In the genomic region with DNA sequence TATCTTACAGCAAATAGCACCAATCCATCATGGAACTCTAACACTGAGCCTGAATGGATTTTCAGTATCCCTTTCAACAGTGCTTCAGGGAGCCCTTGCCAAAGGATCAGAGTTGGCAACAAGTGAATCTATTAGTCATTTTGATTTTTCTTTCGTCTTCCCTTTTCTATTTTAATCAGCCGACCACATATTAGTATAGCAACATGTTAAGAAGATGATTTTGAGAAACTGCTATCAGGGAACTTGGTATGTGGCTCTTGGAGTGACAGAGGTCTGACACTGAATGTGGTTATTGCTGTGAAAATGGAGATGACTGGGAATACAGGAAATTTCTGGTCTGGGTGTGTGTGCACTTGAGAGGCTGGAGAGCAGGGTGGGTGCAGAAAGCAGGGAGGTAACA, we compare ENCODE assay signal across 1 cellular context.
TF ChIP-seq lines count a peak whose summit lies in the region.

No MANE protein-coding gene starts in this region.

TF ChIP-seq in SK-N-SH, 30 proteins besides CTCF, POLR2A, EP300 and RAD21 (continued from another document):
- TF ChIP-seq, protein P1, sequence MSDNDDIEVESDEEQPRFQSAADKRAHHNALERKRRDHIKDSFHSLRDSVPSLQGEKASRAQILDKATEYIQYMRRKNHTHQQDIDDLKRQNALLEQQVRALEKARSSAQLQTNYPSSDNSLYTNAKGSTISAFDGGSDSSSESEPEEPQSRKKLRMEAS (IDR thresholded peaks at IDR 0.05; ENCODE audit: low read depth): no peak
- TF ChIP-seq NRF1 (IDR thresholded peaks at IDR 0.05; ENCODE audit: low read depth, low read length) (no peak), ELF1 (IDR thresholded peaks at IDR 0.05) (no peak), GABPA (IDR thresholded peaks at IDR 0.05; ENCODE audit: low read depth) (no peak), YY1 (IDR thresholded peaks at IDR 0.05; ENCODE audit: low read depth) (no peak), RFX5 (IDR thresholded peaks at IDR 0.05; ENCODE audit: low read length) (no peak), TEAD4 (IDR thresholded peaks at IDR 0.05; ENCODE audit: borderline replicate concordance, insufficient read depth) (no peak), JUND (IDR thresholded peaks at IDR 0.05) (no peak), NFIC (IDR thresholded peaks at IDR 0.05; ENCODE audit: borderline replicate concordance) (no peak), RXRA (IDR thresholded peaks at IDR 0.05; ENCODE audit: borderline replicate concordance, low read depth) (no peak)
- TF ChIP-seq, protein P2, sequence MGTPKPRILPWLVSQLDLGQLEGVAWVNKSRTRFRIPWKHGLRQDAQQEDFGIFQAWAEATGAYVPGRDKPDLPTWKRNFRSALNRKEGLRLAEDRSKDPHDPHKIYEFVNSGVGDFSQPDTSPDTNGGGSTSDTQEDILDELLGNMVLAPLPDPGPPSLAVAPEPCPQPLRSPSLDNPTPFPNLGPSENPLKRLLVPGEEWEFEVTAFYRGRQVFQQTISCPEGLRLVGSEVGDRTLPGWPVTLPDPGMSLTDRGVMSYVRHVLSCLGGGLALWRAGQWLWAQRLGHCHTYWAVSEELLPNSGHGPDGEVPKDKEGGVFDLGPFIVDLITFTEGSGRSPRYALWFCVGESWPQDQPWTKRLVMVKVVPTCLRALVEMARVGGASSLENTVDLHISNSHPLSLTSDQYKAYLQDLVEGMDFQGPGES (IDR thresholded peaks at IDR 0.05; ENCODE audit: low read depth, low read length): no peak
- TF ChIP-seq, protein P3, sequence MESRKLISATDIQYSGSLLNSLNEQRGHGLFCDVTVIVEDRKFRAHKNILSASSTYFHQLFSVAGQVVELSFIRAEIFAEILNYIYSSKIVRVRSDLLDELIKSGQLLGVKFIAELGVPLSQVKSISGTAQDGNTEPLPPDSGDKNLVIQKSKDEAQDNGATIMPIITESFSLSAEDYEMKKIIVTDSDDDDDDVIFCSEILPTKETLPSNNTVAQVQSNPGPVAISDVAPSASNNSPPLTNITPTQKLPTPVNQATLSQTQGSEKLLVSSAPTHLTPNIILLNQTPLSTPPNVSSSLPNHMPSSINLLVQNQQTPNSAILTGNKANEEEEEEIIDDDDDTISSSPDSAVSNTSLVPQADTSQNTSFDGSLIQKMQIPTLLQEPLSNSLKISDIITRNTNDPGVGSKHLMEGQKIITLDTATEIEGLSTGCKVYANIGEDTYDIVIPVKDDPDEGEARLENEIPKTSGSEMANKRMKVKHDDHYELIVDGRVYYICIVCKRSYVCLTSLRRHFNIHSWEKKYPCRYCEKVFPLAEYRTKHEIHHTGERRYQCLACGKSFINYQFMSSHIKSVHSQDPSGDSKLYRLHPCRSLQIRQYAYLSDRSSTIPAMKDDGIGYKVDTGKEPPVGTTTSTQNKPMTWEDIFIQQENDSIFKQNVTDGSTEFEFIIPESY (IDR thresholded peaks at IDR 0.05; ENCODE audit: borderline replicate concordance, low read depth): no peak
- TF ChIP-seq, protein P4, sequence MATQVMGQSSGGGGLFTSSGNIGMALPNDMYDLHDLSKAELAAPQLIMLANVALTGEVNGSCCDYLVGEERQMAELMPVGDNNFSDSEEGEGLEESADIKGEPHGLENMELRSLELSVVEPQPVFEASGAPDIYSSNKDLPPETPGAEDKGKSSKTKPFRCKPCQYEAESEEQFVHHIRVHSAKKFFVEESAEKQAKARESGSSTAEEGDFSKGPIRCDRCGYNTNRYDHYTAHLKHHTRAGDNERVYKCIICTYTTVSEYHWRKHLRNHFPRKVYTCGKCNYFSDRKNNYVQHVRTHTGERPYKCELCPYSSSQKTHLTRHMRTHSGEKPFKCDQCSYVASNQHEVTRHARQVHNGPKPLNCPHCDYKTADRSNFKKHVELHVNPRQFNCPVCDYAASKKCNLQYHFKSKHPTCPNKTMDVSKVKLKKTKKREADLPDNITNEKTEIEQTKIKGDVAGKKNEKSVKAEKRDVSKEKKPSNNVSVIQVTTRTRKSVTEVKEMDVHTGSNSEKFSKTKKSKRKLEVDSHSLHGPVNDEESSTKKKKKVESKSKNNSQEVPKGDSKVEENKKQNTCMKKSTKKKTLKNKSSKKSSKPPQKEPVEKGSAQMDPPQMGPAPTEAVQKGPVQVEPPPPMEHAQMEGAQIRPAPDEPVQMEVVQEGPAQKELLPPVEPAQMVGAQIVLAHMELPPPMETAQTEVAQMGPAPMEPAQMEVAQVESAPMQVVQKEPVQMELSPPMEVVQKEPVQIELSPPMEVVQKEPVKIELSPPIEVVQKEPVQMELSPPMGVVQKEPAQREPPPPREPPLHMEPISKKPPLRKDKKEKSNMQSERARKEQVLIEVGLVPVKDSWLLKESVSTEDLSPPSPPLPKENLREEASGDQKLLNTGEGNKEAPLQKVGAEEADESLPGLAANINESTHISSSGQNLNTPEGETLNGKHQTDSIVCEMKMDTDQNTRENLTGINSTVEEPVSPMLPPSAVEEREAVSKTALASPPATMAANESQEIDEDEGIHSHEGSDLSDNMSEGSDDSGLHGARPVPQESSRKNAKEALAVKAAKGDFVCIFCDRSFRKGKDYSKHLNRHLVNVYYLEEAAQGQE (IDR thresholded peaks at IDR 0.05; ENCODE audit: low read depth, low read length): no peak
TF ChIP-seq in SK-N-SH: peak in this region for 0.
